ENCODE assay signal across 34 cellular contexts in the genomic region with DNA sequence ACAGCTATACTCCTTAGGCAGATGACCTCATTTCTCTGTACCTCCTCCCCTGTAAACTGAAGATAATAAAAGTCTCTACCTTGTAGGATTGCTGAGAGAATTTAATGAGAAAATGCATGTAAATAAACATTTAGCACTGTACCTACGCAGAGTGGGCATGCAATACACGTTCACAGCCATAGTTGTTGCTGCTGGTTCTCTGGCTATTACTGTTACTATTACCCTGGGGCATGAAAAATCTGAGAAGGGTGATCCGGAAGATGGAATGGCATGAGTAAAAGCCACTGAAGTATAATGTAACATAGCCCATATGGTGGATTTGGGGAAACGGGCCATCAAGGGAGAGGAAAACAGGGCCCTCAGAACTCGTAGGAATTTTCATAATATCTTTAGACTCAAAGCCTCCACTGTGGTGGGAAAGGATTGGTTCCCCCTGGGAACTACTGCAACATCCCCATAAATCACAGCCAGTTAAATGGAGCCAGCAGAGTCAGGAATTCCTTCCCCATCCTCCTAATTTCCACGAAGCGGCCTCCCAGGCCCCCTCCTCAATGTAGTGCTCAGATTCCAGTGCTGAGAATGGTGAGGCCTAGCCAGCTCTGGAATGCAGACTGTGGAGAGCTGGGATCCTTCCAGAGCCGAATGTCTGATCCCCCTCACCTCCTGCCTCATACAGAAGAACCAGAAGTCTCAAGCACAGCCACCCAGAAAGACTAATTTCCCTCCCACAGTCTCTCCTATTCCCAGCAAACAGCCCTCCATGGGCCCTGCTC.
"Had no signal": no experiment of that assay in that cellular context is flagged by ENCODE, and none has a peak within 500 bp of the region (broad histone marks: within the 10 kb centered on the region; RNA-seq: fewer than 3 reads in every experiment).

No MANE protein-coding gene starts in this region.

- H3K36me3 Mint-ChIP-seq: activated naive CD4-positive, alpha-beta T cell treated with anti-CD3 and anti-CD28 coated beads, Interleukin-2, amount 50 U/mL, for 72 hours; brain; memory B cell; natural killer cell; stimulated activated naive B cell treated with anti-CD40 and anti-IgM and Interleukin-4, amounts not matched to agents 10 μg/mL and 1 μg/mL and 100 μg/mL, for 72 hours; WTC11 had no signal

- H3K4me3 ChIP-seq: cardiac muscle cell, colonic mucosa, gastrocnemius medialis, ovary, right lobe of liver, stomach, thyroid gland, upper lobe of right lung had no signal

- H3K4me1 ChIP-seq: colonic mucosa, gastrocnemius medialis, right lobe of liver, stomach, thyroid gland, upper lobe of right lung had no signal

- ATAC-seq: activated naive CD4-positive, alpha-beta T cell treated with anti-CD3 and anti-CD28 coated beads, Interleukin-2, amount 50 U/mL, for 72 hours; activated T-cell treated with anti-CD3 and anti-CD28 coated beads, Interleukin-2, amount 50 U/mL, for 4 hours; gastrocnemius medialis; left colon; natural killer cell; right lobe of liver; stimulated activated naive B cell treated with anti-CD40 and anti-IgM and Interleukin-4, amounts not matched to agents 10 μg/mL and 1 μg/mL and 100 μg/mL, for 72 hours; upper lobe of right lung; WTC11 had no signal

- H3K27ac ChIP-seq: cardiac muscle cell, colonic mucosa, gastrocnemius medialis, neutrophil, ovary, right lobe of liver, stomach, thyroid gland, upper lobe of right lung had no signal

- DNase-seq: activated CD4-positive, alpha-beta memory T cell treated with anti-CD3 and anti-CD28 coated beads, Interleukin-2, amount 10 ng/mL, durations not matched to agents 7 days and 5 days; activated CD4-positive, alpha-beta T cell treated with anti-CD3 and anti-CD28 coated beads for 1 hour; activated CD4-positive, alpha-beta T cell treated with anti-CD3 and anti-CD28 coated beads, Interleukin-2, amount 10 ng/mL, durations not matched to agents 7 days and 5 days; activated CD8-positive, alpha-beta memory T cell treated with anti-CD3 and anti-CD28 coated beads, Interleukin-2, amount 50 U/mL, for 48 hours; activated T-cell treated with anti-CD3 and anti-CD28 coated beads, Interleukin-2, amount 50 U/mL, for 4 hours; cerebellar nuclear complex; colonic mucosa; effector memory CD4-positive, alpha-beta T cell; erythroblast; gastrocnemius medialis; glutamatergic neuron; hippocampal formation; kidney; left colon; natural killer cell; ovary; right lobe of liver; small intestine; stimulated activated CD4-positive, alpha-beta T cell treated with anti-CD3 and anti-CD28 coated beads, Interleukin-1b, Interleukin-23, amount 100 ng/mL, for 48 hours; stimulated activated CD4-positive, alpha-beta T cell treated with anti-CD3 and anti-CD28 coated beads, Interleukin-4, amount 100 ng/mL, for 4 hours; stimulated activated CD8-positive, alpha-beta memory T cell treated with anti-CD3 and anti-CD28 coated beads, Interleukin-4, amount 100 ng/mL, for 48 hours; stimulated activated naive B cell treated with anti-CD40 and anti-IgM and Interleukin-4, amounts not matched to agents 10 μg/mL and 1 μg/mL and 100 μg/mL, for 72 hours; stomach; T-helper 2 cell; thyroid gland; upper lobe of right lung had no signal

- H3K27ac Mint-ChIP-seq: activated CD4-positive, alpha-beta memory T cell treated with anti-CD3 and anti-CD28 coated beads, Interleukin-2, amount 10 ng/mL, durations not matched to agents 7 days and 5 days; activated CD4-positive, alpha-beta T cell treated with anti-CD3 and anti-CD28 coated beads, Interleukin-2, amount 10 ng/mL, durations not matched to agents 7 days and 5 days; activated naive CD4-positive, alpha-beta T cell treated with anti-CD3 and anti-CD28 coated beads, Interleukin-2, amount 50 U/mL, for 72 hours; activated T-helper 2 cell treated with anti-CD3 and anti-CD28 coated beads, Interferon-gamma antibody, Interleukin-2, Interleukin-4, amounts not matched to agents 10 μg/mL and 5 μg/mL and 100 μg/mL, durations not matched to agents 14 hours and 24 hours and 36 hours; brain; memory B cell; natural killer cell; progenitor cell of endocrine pancreas; stimulated activated naive B cell treated with anti-CD40 and anti-IgM and Interleukin-4, amounts not matched to agents 10 μg/mL and 1 μg/mL and 100 μg/mL, for 72 hours; WTC11 had no signal

- H3K4me1 Mint-ChIP-seq: activated CD4-positive, alpha-beta memory T cell treated with anti-CD3 and anti-CD28 coated beads, Interleukin-2, amount 10 ng/mL, durations not matched to agents 7 days and 5 days; activated CD4-positive, alpha-beta T cell treated with anti-CD3 and anti-CD28 coated beads, Interleukin-2, amount 10 ng/mL, durations not matched to agents 7 days and 5 days; brain; memory B cell; natural killer cell; stimulated activated naive B cell treated with anti-CD40 and anti-IgM and Interleukin-4, amounts not matched to agents 10 μg/mL and 1 μg/mL and 100 μg/mL, for 72 hours; WTC11 had no signal

- H3K9me3 Mint-ChIP-seq: activated CD4-positive, alpha-beta memory T cell treated with anti-CD3 and anti-CD28 coated beads, Interleukin-2, amount 10 ng/mL, durations not matched to agents 7 days and 5 days; activated CD4-positive, alpha-beta T cell treated with anti-CD3 and anti-CD28 coated beads, Interleukin-2, amount 10 ng/mL, durations not matched to agents 7 days and 5 days; activated naive CD4-positive, alpha-beta T cell treated with anti-CD3 and anti-CD28 coated beads, Interleukin-2, amount 50 U/mL, for 72 hours; activated T-cell treated with anti-CD3 and anti-CD28 coated beads, Interleukin-2, amount 50 U/mL, for 4 hours; activated T-helper 2 cell treated with anti-CD3 and anti-CD28 coated beads, Interferon-gamma antibody, Interleukin-2, Interleukin-4, amounts not matched to agents 10 μg/mL and 5 μg/mL and 100 μg/mL, durations not matched to agents 14 hours and 24 hours and 36 hours; memory B cell; natural killer cell; stimulated activated naive B cell treated with anti-CD40 and anti-IgM and Interleukin-4, amounts not matched to agents 10 μg/mL and 1 μg/mL and 100 μg/mL, for 72 hours; WTC11 had no signal

- H3K27me3 ChIP-seq: cardiac muscle cell, colonic mucosa, gastrocnemius medialis, neutrophil, ovary, right lobe of liver, stomach, thyroid gland, upper lobe of right lung had no signal

- H3K4me3 Mint-ChIP-seq: activated CD4-positive, alpha-beta memory T cell treated with anti-CD3 and anti-CD28 coated beads, Interleukin-2, amount 10 ng/mL, durations not matched to agents 7 days and 5 days; activated CD4-positive, alpha-beta T cell treated with anti-CD3 and anti-CD28 coated beads, Interleukin-2, amount 10 ng/mL, durations not matched to agents 7 days and 5 days; activated T-cell treated with anti-CD3 and anti-CD28 coated beads, Interleukin-2, amount 50 U/mL, for 4 hours; brain; memory B cell; natural killer cell; stimulated activated naive B cell treated with anti-CD40 and anti-IgM and Interleukin-4, amounts not matched to agents 10 μg/mL and 1 μg/mL and 100 μg/mL, for 72 hours; WTC11 had no signal

- H3K36me3 ChIP-seq: cardiac muscle cell, colonic mucosa, gastrocnemius medialis, neutrophil, ovary, right lobe of liver, stomach, thyroid gland, upper lobe of right lung had no signal

- H3K27me3 Mint-ChIP-seq: activated CD4-positive, alpha-beta memory T cell treated with anti-CD3 and anti-CD28 coated beads, Interleukin-2, amount 10 ng/mL, durations not matched to agents 7 days and 5 days; stimulated activated naive B cell treated with anti-CD40 and anti-IgM and Interleukin-4, amounts not matched to agents 10 μg/mL and 1 μg/mL and 100 μg/mL, for 72 hours had no signal

- H3K9me3 ChIP-seq: colonic mucosa, gastrocnemius medialis, neutrophil, ovary, right lobe of liver, stomach, thyroid gland, upper lobe of right lung had no signal
